Comparison of ENCODE assay signal across 8 cellular contexts in genomic region chr11:70191495-70192140, GRCh38. TPM values are rescaled to one million over a fixed set of nuclear protein-coding genes. Genes with fewer than 3 reads are reported as not detected.
DNase-seq lines count a peak whose midpoint lies in the region; ATAC-seq and TF ChIP-seq lines count a peak whose summit lies in the region.

No MANE protein-coding gene starts in this region.

- peak; percentile 62 for ATAC-seq in CD8-positive, alpha-beta T cell
- ATAC-seq in HG02798 (IDR thresholded peaks at IDR 0.05; ENCODE audit: poor library complexity, unreplicated experiment), result peak; percentile 39
- ATAC-seq in psoas muscle, result peak; percentile 87 to 94 (median 92)
- no peak for ATAC-seq in GM19463 (IDR thresholded peaks at IDR 0.05; ENCODE audit: unreplicated experiment)
- ATAC-seq in GM19023 (IDR thresholded peaks at IDR 0.05; ENCODE audit: unreplicated experiment), result no peak

- H3K4me3 Mint-ChIP-seq in CD8-positive, alpha-beta T cell, result no peak overlapping the region

- H3K27ac Mint-ChIP-seq in CD8-positive, alpha-beta T cell, result no peak overlapping the region

- no peaks in the 10 kb centered on the region for H3K27me3 ChIP-seq in CD8-positive, alpha-beta T cell (ENCODE audit: insufficient read depth, low read length)
- H3K27me3 ChIP-seq in psoas muscle (ENCODE audit: insufficient read depth in 3 of 3, low read length in 2 of 3), result peaks cover 0 to 15% (median 0%) of the 10 kb centered on the region in 3 donors

- H3K9me3 Mint-ChIP-seq in CD8-positive, alpha-beta T cell, result no peaks in the 10 kb centered on the region

- 10 to 14% (median 13%) methylated on average over 22 of the region's 22 CpGs for WGBS in psoas muscle, 3 donors

- H3K4me1 Mint-ChIP-seq in CD8-positive, alpha-beta T cell (ENCODE audit: low read depth), result peaks cover 2% of the 10 kb centered on the region

- H3K36me3 ChIP-seq in CD8-positive, alpha-beta T cell (ENCODE audit: insufficient read depth, low read length), result no peaks in the 10 kb centered on the region
- H3K36me3 ChIP-seq in psoas muscle (ENCODE audit: insufficient read depth in 1 of 2, low read depth in 1 of 2), result no peaks in the 10 kb centered on the region

- peak in 5 of 7 experiments; percentile 28 to 57 (median 48) for DNase-seq in CD8-positive, alpha-beta T cell
- DNase-seq in SHP77 (lab: John Stamatoyannopoulos, UW) (peak; percentile 51 to 72), activated gamma-delta T cell treated with Interleukin-2 at 50 U/mL for 16 hours (peak; percentile 26), head of caudate nucleus (peak; percentile 12 to 79 (median 58)), psoas muscle (peak; percentile 74 to 88)

- POLR2A ChIA-PET in CD8-positive, alpha-beta T cell (lab: Charles Lee), result no interaction called here

- H3K4me3 ChIP-seq in CD8-positive, alpha-beta T cell (ENCODE audit: low read depth, low read length), result no peak overlapping the region
- no peak overlapping the region for H3K4me3 ChIP-seq in psoas muscle

- no peaks in the 10 kb centered on the region for H3K9me3 ChIP-seq in CD8-positive, alpha-beta T cell (ENCODE audit: low read length)
- H3K9me3 ChIP-seq in psoas muscle, result no peaks in the 10 kb centered on the region

- CTCF ChIA-PET in CD8-positive, alpha-beta T cell (lab: Charles Lee), result interaction anchor here (0.9 kb wide), 1 partner anchor 9 kb away, joined by 3 read pairs; no protein-coding TSS in a partner anchor

- H3K27ac ChIP-seq in CD8-positive, alpha-beta T cell (ENCODE audit: low read depth, low read length), result no peak overlapping the region
- H3K27ac ChIP-seq in psoas muscle, result no peak overlapping the region

- no peaks in the 10 kb centered on the region for H3K4me1 ChIP-seq in CD8-positive, alpha-beta T cell (ENCODE audit: insufficient read depth, low read length)
- no peaks in the 10 kb centered on the region for H3K4me1 ChIP-seq in psoas muscle

- H3K27me3 Mint-ChIP-seq in CD8-positive, alpha-beta T cell (ENCODE audit: low read depth), result peaks cover 9% of the 10 kb centered on the region

- intact Hi-C loops in CD8-positive, alpha-beta T cell (cut with DNase I, micrococcal nuclease), result no loop called here
- intact Hi-C loops in head of caudate nucleus (cut with DNase I), result loop anchor here (5.0 kb wide), 1 partner anchor 274 kb away; no protein-coding TSS in a partner anchor
- intact Hi-C loops in psoas muscle (cut with DNase I), result loop anchor here (1.0 to 2.0 kb wide), 2 partner anchors 272 to 273 kb away; no protein-coding TSS in a partner anchor

- H3K36me3 Mint-ChIP-seq in CD8-positive, alpha-beta T cell, result no peaks in the 10 kb centered on the region

- TF ChIP-seq CTCF in CD8-positive, alpha-beta T cell (IDR thresholded peaks at IDR 0.05), result peak; percentile 16
- TF ChIP-seq CTCF in psoas muscle (IDR thresholded peaks at IDR 0.05), result peak; percentile 85

RNA-seq across cellular contexts. Expression of gene FADD, which starts 11.5 kb away (rescaled TPM):
- total RNA-seq in CD8-positive, alpha-beta T cell, result 10 to 100 TPM; 10.5 to 11.0 TPM
- total RNA-seq in psoas muscle, result 10 to 100 TPM in 3 of 4 donors, 1 to 10 TPM in 1; 7.9 to 11.3 (median 10.3) TPM
- 10 to 100 TPM; 10.7 to 49.2 (median 25.7) TPM for polyA plus RNA-seq in psoas muscle

Comparison
In these comparisons a context has a peak if more than half of its experiments do, and no peak if none do; other contexts are left out.
1. ATAC-seq: peak in CD8-positive, alpha-beta T cell (single experiment), HG02798 (single experiment) and psoas muscle (4 of 4); none in GM19463 (single experiment) and GM19023 (single experiment).
2. DNase-seq: peak in every context shown above with its lines; median percentile 81 in psoas muscle; 62 in SHP77; 58 in head of caudate nucleus; 48 in CD8-positive, alpha-beta T cell; 26 in activated gamma-delta T cell treated with Interleukin-2 at 50 U/mL for 16 hours.
3. intact Hi-C loops: an anchor here in head of caudate nucleus (5.0 kb wide) and psoas muscle (1.0 to 2.0 kb wide); none called in CD8-positive, alpha-beta T cell.